Comparison of ENCODE assay signal across 19 cellular contexts in the genomic region with DNA sequence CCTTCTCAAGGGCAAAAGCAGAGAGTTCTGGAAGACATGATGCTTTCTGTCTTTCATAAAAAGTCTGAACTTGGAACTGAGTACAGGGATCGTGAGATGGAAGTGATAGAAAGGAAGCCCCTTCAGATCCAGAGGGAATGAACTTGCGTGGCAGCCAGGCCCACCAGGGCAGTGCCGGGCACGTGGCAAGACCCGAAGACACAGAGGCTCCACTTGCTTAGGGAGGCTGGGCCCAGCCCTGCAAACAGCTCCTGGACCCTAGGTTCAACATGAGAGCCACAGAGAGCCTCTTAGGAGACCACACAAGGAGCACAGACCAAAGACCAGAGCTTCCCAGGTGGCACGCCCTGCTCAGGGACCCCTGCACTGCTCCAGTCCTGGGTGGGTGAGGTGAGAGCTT.
"Had no signal": no experiment of that assay in that cellular context is flagged by ENCODE, and none has a peak within 500 bp of the region (broad histone marks: within the 10 kb centered on the region; RNA-seq: fewer than 3 reads in every experiment).

No MANE protein-coding gene starts in this region.

- H3K27me3 Mint-ChIP-seq: type B pancreatic cell had no signal

- H3K4me1 ChIP-seq: gastrocnemius medialis, lower lobe of right lung, parathyroid adenoma, right lobe of liver, spleen, stomach, thyroid gland, vagina had no signal

- DNase-seq: dorsolateral prefrontal cortex; effector CD4-positive, alpha-beta T cell; foreskin fibroblast; gastrocnemius medialis; head of caudate nucleus; left ventricle myocardium superior; lower lobe of right lung; natural killer cell; right lobe of liver; spleen; stimulated activated CD4-positive, alpha-beta T cell treated with anti-CD3 and anti-CD28 coated beads, Interleukin-2, amount 100 ng/mL, for 48 hours; stimulated activated naive CD4-positive, alpha-beta T cell treated with Interleukin-2 at 50 U/mL for 16 hours; stomach; thyroid gland had no signal

- H3K36me3 Mint-ChIP-seq: natural killer cell, type B pancreatic cell had no signal

- H3K27me3 ChIP-seq: gastrocnemius medialis, neutrophil, right lobe of liver, spleen, stomach, thyroid gland, vagina had no signal

- H3K27ac ChIP-seq: dorsolateral prefrontal cortex, gastrocnemius medialis, lower lobe of right lung, neutrophil, parathyroid adenoma, right lobe of liver, spleen, stomach, thyroid gland, vagina had no signal

- H3K4me3 Mint-ChIP-seq: natural killer cell, type B pancreatic cell had no signal

- H2AFZ ChIP-seq: parathyroid adenoma had no signal

- ATAC-seq: gastrocnemius medialis, left ventricle myocardium superior, natural killer cell, right lobe of liver had no signal

- H3K79me2 ChIP-seq: parathyroid adenoma had no signal

- H3K4me1 Mint-ChIP-seq: natural killer cell had no signal

- H3K4me3 ChIP-seq: dorsolateral prefrontal cortex, gastrocnemius medialis, lower lobe of right lung, right lobe of liver, spleen, stomach, thyroid gland, vagina had no signal

- H3K36me3 ChIP-seq: gastrocnemius medialis, lower lobe of right lung, neutrophil, right lobe of liver, spleen, stomach, thyroid gland, vagina had no signal

- H3K27ac Mint-ChIP-seq: natural killer cell, progenitor cell of endocrine pancreas, type B pancreatic cell had no signal

- H3K9me3 Mint-ChIP-seq: natural killer cell, type B pancreatic cell had no signal

- H3K9me3 ChIP-seq: gastrocnemius medialis, lower lobe of right lung, neutrophil, right lobe of liver, spleen, stomach, thyroid gland, vagina had no signal

- H3K9ac ChIP-seq: parathyroid adenoma had no signal
